Comparison of ENCODE assay signal across 13 cellular contexts in the genomic region with DNA sequence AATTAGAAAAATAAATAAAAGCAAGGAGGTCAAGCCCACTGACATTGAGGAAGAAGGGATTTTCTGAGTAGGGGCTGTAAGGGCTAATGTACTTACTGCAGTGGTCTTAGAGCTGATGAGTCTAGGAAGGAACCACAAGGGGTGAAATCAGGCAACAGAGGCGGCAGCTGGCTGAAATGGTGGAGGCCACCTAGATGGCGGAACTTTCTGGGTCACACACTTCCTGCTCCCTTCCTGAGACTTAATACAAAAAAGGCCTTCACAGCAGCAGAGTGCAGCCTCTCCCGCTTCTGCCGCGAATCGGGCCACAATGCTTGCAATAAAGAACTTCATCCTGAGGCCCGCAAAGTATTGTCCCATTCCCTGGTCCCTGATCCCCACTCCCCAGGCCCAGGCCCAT. TPM values are rescaled to one million over a fixed set of nuclear protein-coding genes. Genes with fewer than 3 reads are reported as not detected.
DNase-seq lines count a peak whose midpoint lies in the region; ATAC-seq and TF ChIP-seq lines count a peak whose summit lies in the region.
"Had no signal": no experiment of that assay in that cellular context is flagged by ENCODE, and none has a peak within 500 bp of the region (broad histone marks: within the 10 kb centered on the region; RNA-seq: fewer than 3 reads in every experiment).

No MANE protein-coding gene starts in this region.

- H3K4me1 Mint-ChIP-seq in CD14-positive monocyte: peaks cover 41% of the 10 kb centered on the region

- H3K4me3 ChIP-seq in HUES48 (ENCODE audit: low read depth, low read length) (peak overlapping the region; percentile 61), iPS-15b (ENCODE audit: low read depth, low read length) (peak overlapping the region; percentile 53), PC-3 (ENCODE audit: low read length) (no peak overlapping the region), coronary artery (no peak overlapping the region)

- H3K9ac ChIP-seq in HUES48 (ENCODE audit: low read depth, low read length): 0 out of 2 replicates have a peak overlapping the region, but pooled peaks have one; percentile 10
- H3K9ac ChIP-seq in iPS-15b (ENCODE audit: low read depth, low read length): peak overlapping the region; percentile 8
- H3K9ac ChIP-seq in PC-3 (ENCODE audit: low read length): no peak overlapping the region

- H3K27ac ChIP-seq in HUES48 (ENCODE audit: low read depth, low read length) (no peak overlapping the region), PC-3 (ENCODE audit: low read length) (no peak overlapping the region), coronary artery (no peak overlapping the region)

- no peak overlapping the region for H3K4me2 ChIP-seq in PC-3 (ENCODE audit: low read length)

- no peaks in the 10 kb centered on the region for H3K27me3 ChIP-seq in HUES48 (ENCODE audit: control insufficient read depth, insufficient read depth, low read length)
- no peaks in the 10 kb centered on the region for H3K27me3 ChIP-seq in iPS-15b (ENCODE audit: control insufficient read depth, insufficient read depth, low read length)
- H3K27me3 ChIP-seq in PC-3 (ENCODE audit: low read length): no peaks in the 10 kb centered on the region

- POLR2A ChIA-PET in PC-3 (lab: Charles Lee; ENCODE audit: unreplicated experiment): no interaction called here

- peaks cover 0 to 2% of the 10 kb centered on the region in 2 donors for H3K36me3 Mint-ChIP-seq in CD14-positive monocyte

- peaks cover 18% of the 10 kb centered on the region for H3K9me3 ChIP-seq in HUES48 (ENCODE audit: control insufficient read depth, insufficient read depth, low read length)
- no peaks in the 10 kb centered on the region for H3K9me3 ChIP-seq in iPS-15b (ENCODE audit: control insufficient read depth, insufficient read depth, low read length)
- no peaks in the 10 kb centered on the region for H3K9me3 ChIP-seq in PC-3 (ENCODE audit: low read length)

- no peaks in the 10 kb centered on the region for H3F3A ChIP-seq in PC-3 (ENCODE audit: low read length, unreplicated experiment)

- H3K9me2 ChIP-seq in PC-3 (replicated peaks; ENCODE audit: low read length): no peaks in the 10 kb centered on the region

- H4K20me1 ChIP-seq in PC-3 (ENCODE audit: low read length): no peaks in the 10 kb centered on the region

- peaks cover 0 to 6% (median 0%) of the 10 kb centered on the region in 3 donors for H3K27me3 Mint-ChIP-seq in CD14-positive monocyte (ENCODE audit: low read depth in 3 of 3)
- H3K27me3 Mint-ChIP-seq: activated naive CD8-positive, alpha-beta T cell treated with anti-CD3 and anti-CD28 coated beads, Interleukin-2, amount 10 ng/mL, durations not matched to agents 7 days and 5 days; CD4-positive, CD25-positive, alpha-beta regulatory T cell had no signal

- no peak overlapping the region for H2AFZ ChIP-seq in PC-3 (ENCODE audit: low read length)

- ATAC-seq in GM19395 (IDR thresholded peaks at IDR 0.05; ENCODE audit: unreplicated experiment): peak; percentile 32
- ATAC-seq in HG03571 (IDR thresholded peaks at IDR 0.05; ENCODE audit: unreplicated experiment): no peak
- ATAC-seq in PC-3: no peak

- TF ChIP-seq CTCF in CD14-positive monocyte (IDR thresholded peaks at IDR 0.05) (no peak), PC-3 (conservative IDR thresholded peaks at IDR 0.05; ENCODE audit: low read depth, low read length) (no peak), coronary artery (IDR thresholded peaks at IDR 0.05) (no peak)

- H3K27ac Mint-ChIP-seq in CD14-positive monocyte: peak overlapping the region; percentile 58 to 83 (median 74)
- H3K27ac Mint-ChIP-seq: activated naive CD8-positive, alpha-beta T cell treated with anti-CD3 and anti-CD28 coated beads, Interleukin-2, amount 10 ng/mL, durations not matched to agents 7 days and 5 days; CD4-positive, CD25-positive, alpha-beta regulatory T cell had no signal

- CTCF ChIA-PET in PC-3 (lab: Charles Lee): no interaction called here

- peak overlapping the region; percentile 77 to 85 for H3K4me3 Mint-ChIP-seq in CD14-positive monocyte
- H3K4me3 Mint-ChIP-seq: activated naive CD8-positive, alpha-beta T cell treated with anti-CD3 and anti-CD28 coated beads, Interleukin-2, amount 10 ng/mL, durations not matched to agents 7 days and 5 days; CD4-positive, CD25-positive, alpha-beta regulatory T cell had no signal

- H3K4me1 ChIP-seq in HUES48 (ENCODE audit: control insufficient read depth, insufficient read depth, low read length): no peaks in the 10 kb centered on the region
- H3K4me1 ChIP-seq in iPS-15b (ENCODE audit: control insufficient read depth, insufficient read depth, low read length): peaks cover 2% of the 10 kb centered on the region
- H3K4me1 ChIP-seq in PC-3 (ENCODE audit: insufficient read depth, low read length): 0 out of 2 replicates have a peak, but pooled peaks cover 11% of the 10 kb centered on the region

- no TSS peak for BruUV-seq in PC-3 (replicated peaks; lab: Mats Ljungman, UMichigan)

- no peaks in the 10 kb centered on the region for H3K79me2 ChIP-seq in PC-3 (ENCODE audit: low read length)

- peaks cover 0 to 4% (median 0%) of the 10 kb centered on the region in 7 donors for H3K9me3 Mint-ChIP-seq in CD14-positive monocyte
- H3K9me3 Mint-ChIP-seq: activated naive CD8-positive, alpha-beta T cell treated with anti-CD3 and anti-CD28 coated beads, Interleukin-2, amount 10 ng/mL, durations not matched to agents 7 days and 5 days had no signal

- intact Hi-C loops in CD14-positive monocyte (cut with micrococcal nuclease): no loop called here
- intact Hi-C loops in PC-3 (cut with micrococcal nuclease): no loop called here

- DNase-seq in CD14-positive monocyte (ENCODE audit: low spot score) (no peak), PC-3 (no peak), coronary artery (ENCODE audit: low spot score) (no peak)
- no peak for DNase-seq in stimulated activated CD4-positive, alpha-beta T cell treated with anti-CD3 and anti-CD28 coated beads, Interleukin-12 subunit alpha, Interleukin-12 subunit beta, amount 100 ng/mL, for 4 hours
- DNase-seq: activated naive CD8-positive, alpha-beta T cell treated with anti-CD3 and anti-CD28 coated beads, Interleukin-2, amount 10 ng/mL, durations not matched to agents 7 days and 5 days; CD4-positive, CD25-positive, alpha-beta regulatory T cell; NCI-H774 had no signal

- H3K36me3 ChIP-seq in HUES48 (ENCODE audit: control insufficient read depth, insufficient read depth, low read length) (no peaks in the 10 kb centered on the region), iPS-15b (ENCODE audit: control insufficient read depth, insufficient read depth, low read length) (no peaks in the 10 kb centered on the region), PC-3 (ENCODE audit: low read depth, low read length) (no peaks in the 10 kb centered on the region; the same call in 1 of the 2 replicates)

RNA-seq across cellular contexts. Expression of a gene that starts 15.4 kb away (rescaled TPM):
- polyA plus RNA-seq in CD14-positive monocyte: 1 to 10 TPM; 4.2 to 5.0 TPM
- total RNA-seq in PC-3 (2014; rRNA removed): 43.9 and 48.4 TPM in 2 replicates

RNA-seq across cellular contexts. Expression of a gene that starts 42.9 kb away (rescaled TPM):
- polyA plus RNA-seq in CD14-positive monocyte: 1 to 10 TPM; 1.4 to 1.5 TPM
- 5.1 and 5.6 TPM in 2 replicates for total RNA-seq in PC-3 (2014; rRNA removed)

RNA-seq across cellular contexts. Expression of a gene that starts 53.8 kb away (rescaled TPM):
- not detected for polyA plus RNA-seq in CD14-positive monocyte
- total RNA-seq in PC-3 (2014; rRNA removed): not detected in 2 replicates
- total RNA-seq: epithelial cell of proximal tubule, lung microvascular endothelial cell had no signal

RNA-seq across cellular contexts. Expression of a gene that starts 58.7 kb away (rescaled TPM):
- 10 to 100 TPM; 48.3 to 94.5 TPM for polyA plus RNA-seq in CD14-positive monocyte
- not detected in 2 replicates for total RNA-seq in PC-3 (2014; rRNA removed)
- total RNA-seq: epithelial cell of proximal tubule, lung microvascular endothelial cell had no signal

Comparison
In these comparisons a context has a peak if more than half of its experiments do, and no peak if none do; other contexts are left out.
1. H3K4me3 ChIP-seq: peak in HUES48 (single experiment) and iPS-15b (single experiment); none in PC-3 (single experiment) and coronary artery (single experiment).